14 cellular contexts compared by ENCODE assay signal in genomic region chrX:46125139-46125538, GRCh38.
DNase-seq lines count a peak whose midpoint lies in the region; ATAC-seq and TF ChIP-seq lines count a peak whose summit lies in the region.
"Had no signal": no experiment of that assay in that cellular context is flagged by ENCODE, and none has a peak within 500 bp of the region (broad histone marks: within the 10 kb centered on the region; RNA-seq: fewer than 3 reads in every experiment).

No MANE protein-coding gene starts in this region.

- intact Hi-C loops in thyroid gland (cut with DNase I): no loop called here

- TF ChIP-seq POLR2A in thyroid gland (IDR thresholded peaks at IDR 0.05): no peak

- no peak for TF ChIP-seq CTCF in thyroid gland (IDR thresholded peaks at IDR 0.05)

- H3K27me3 ChIP-seq in adipocyte (replicated peaks; ENCODE audit: control insufficient read depth, insufficient read depth, low read length) (peaks cover 10% of the 10 kb centered on the region), thyroid gland (no peaks in the 10 kb centered on the region)
- H3K27me3 ChIP-seq: vagina had no signal

- H3K4me1 ChIP-seq in adipocyte (ENCODE audit: control insufficient read depth, insufficient read depth, low read length): no peaks in the 10 kb centered on the region
- H3K4me1 ChIP-seq in thyroid gland: no peaks in the 10 kb centered on the region
- H3K4me1 ChIP-seq: vagina had no signal

- H3K9me3 ChIP-seq in adipocyte (ENCODE audit: control insufficient read depth, low read length): peaks cover 11% of the 10 kb centered on the region
- no peaks in the 10 kb centered on the region for H3K9me3 ChIP-seq in thyroid gland
- H3K9me3 ChIP-seq: vagina had no signal

- H3K27ac ChIP-seq in thyroid gland: no peak overlapping the region
- H3K27ac ChIP-seq: vagina had no signal

- no peak overlapping the region for H3K9ac ChIP-seq in adipocyte (ENCODE audit: low read length)

- WGBS in thyroid gland, 2 donors: 89 to 96% methylated on average over 1 of the region's 1 CpG

- H3K36me3 ChIP-seq in adipocyte (ENCODE audit: control insufficient read depth, insufficient read depth, low read length, severe bottlenecking): no peaks in the 10 kb centered on the region
- no peaks in the 10 kb centered on the region for H3K36me3 ChIP-seq in thyroid gland
- H3K36me3 ChIP-seq: vagina had no signal

- DNase-seq in GDM1 (lab: John Stamatoyannopoulos, UW) (peak; percentile 1), M059J (ENCODE audit: low read depth) (peak; percentile 18), adipocyte (ENCODE audit: low read depth) (peak; percentile 19), left lobe of liver (ENCODE audit: low spot score) (no peak), dedifferentiated amniotic fluid mesenchymal stem cell (ENCODE audit: extremely low spot score) (no peak), thyroid gland (no peak)
- no peak for DNase-seq in stimulated activated CD4-positive, alpha-beta T cell treated with anti-CD3 and anti-CD28 coated beads, Interleukin-4, amount 100 ng/mL, for 24 hours
- no peak for DNase-seq in activated CD4-positive, alpha-beta T cell treated with anti-CD3 and anti-CD28 coated beads, Interleukin-2, amount 50 U/mL, for 4 hours
- DNase-seq: activated CD4-positive, alpha-beta T cell treated with anti-CD3 and anti-CD28 coated beads, Interleukin-2, amount 10 ng/mL, durations not matched to agents 24 days and 14 days; effector memory CD8-positive, alpha-beta T cell; SHP77 treated with DMSO at 0.1 percent for 48 hours; T1000 had no signal

- peak; percentile 63 for ATAC-seq in left lobe of liver
- ATAC-seq: effector memory CD8-positive, alpha-beta T cell; natural killer cell treated with Interleukin-12 subunit alpha and Interleukin-12 subunit beta and Interleukin-15 and Interleukin-18, amount 100 ng/mL, for 72 hours had no signal

- H3K4me3 ChIP-seq in adipocyte (ENCODE audit: low read length) (no peak overlapping the region), thyroid gland (replicated peaks in 1 of 3) (no peak overlapping the region)
- H3K4me3 ChIP-seq: vagina had no signal

Comparison
In these comparisons a context has a peak if more than half of its experiments do, and no peak if none do; other contexts are left out.
1. DNase-seq: peak in GDM1 (single experiment), M059J (single experiment) and adipocyte (single experiment); none in left lobe of liver (single experiment), stimulated activated CD4-positive, alpha-beta T cell treated with anti-CD3 and anti-CD28 coated beads, Interleukin-4, amount 100 ng/mL, for 24 hours (single experiment), dedifferentiated amniotic fluid mesenchymal stem cell (single experiment), thyroid gland (0 of 2) and activated CD4-positive, alpha-beta T cell treated with anti-CD3 and anti-CD28 coated beads, Interleukin-2, amount 50 U/mL, for 4 hours (0 of 2).